Comparison of ENCODE assay signal across 14 cellular contexts in the genomic region with DNA sequence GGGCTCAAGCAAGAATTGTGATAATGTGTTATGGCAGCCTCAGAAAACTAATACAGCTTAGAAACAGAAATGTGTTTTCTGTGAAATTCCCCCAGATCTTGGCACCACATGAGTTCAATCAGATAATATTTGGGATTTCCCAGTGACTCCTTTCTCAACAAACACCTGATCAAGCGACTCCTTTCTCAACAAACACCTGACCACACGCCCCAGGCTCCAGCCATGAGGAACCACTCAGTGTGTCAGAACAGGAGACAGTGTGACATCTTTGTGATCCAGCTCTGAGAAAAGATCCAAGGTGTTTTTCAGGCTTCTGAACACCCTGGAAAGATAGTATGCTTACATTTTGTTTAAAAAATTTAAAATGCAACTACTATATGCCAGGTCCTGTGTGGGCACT. TPM values are rescaled to one million over a fixed set of nuclear protein-coding genes. Genes with fewer than 3 reads are reported as not detected.
DNase-seq lines count a peak whose midpoint lies in the region; ATAC-seq, FAIRE-seq and TF ChIP-seq lines count a peak whose summit lies in the region.
"Had no signal": no experiment of that assay in that cellular context is flagged by ENCODE, and none has a peak within 500 bp of the region (broad histone marks: within the 10 kb centered on the region; RNA-seq: fewer than 3 reads in every experiment).

No MANE protein-coding gene starts in this region.

- 100% methylated on average over 2 of the region's 2 CpGs for WGBS in SK-N-SH (ENCODE audit: low lambda C conversion rate)
- 85% methylated on average over 2 of the region's 2 CpGs; no CpG with 5 or more reads in 1 of the 2 experiments for WGBS in H1 (ENCODE audit: extremely low coverage in 1 of 2, insufficient coverage in 1 of 2, insufficient read length in 1 of 2, insufficient replicate concordance in 2 of 2, low coverage in 1 of 2, low lambda C conversion rate in 2 of 2, missing lambda C conversion rate in 1 of 2), 2 experiments
- WGBS in trophoblast cell (ENCODE audit: extremely low coverage, insufficient coverage, insufficient read length), result no CpG with 5 or more reads among the region's 2 CpGs

- TF ChIP-seq CTCF in SK-N-SH (IDR thresholded peaks at IDR 0.05) (no peak), H1 (IDR thresholded peaks at IDR 0.05; ENCODE audit: control extremely low read depth in 1 of 3, insufficient read depth in 1 of 3, low read depth in 1 of 3, low read length in 3 of 3) (no peak)

- H3F3A ChIP-seq in SK-N-SH (replicated peaks; ENCODE audit: insufficient read depth), result peaks cover 16% of the 10 kb centered on the region

- H2BK5ac ChIP-seq in H1 (ENCODE audit: low read depth, low read length), result no peak overlapping the region
- peak overlapping the region; percentile 48 for H2BK5ac ChIP-seq in trophoblast cell (ENCODE audit: low read depth, low read length, poor library complexity)

- no peak overlapping the region for H2BK15ac ChIP-seq in H1 (ENCODE audit: low read length)

- no peak overlapping the region for H3K14ac ChIP-seq in H1 (ENCODE audit: insufficient read length)
- no peak overlapping the region for H3K14ac ChIP-seq in trophoblast cell (ENCODE audit: low read length)

- H4K8ac ChIP-seq in H1 (ENCODE audit: extremely low read depth, insufficient read depth, low read length) (no peak overlapping the region), trophoblast cell (ENCODE audit: low read depth, low read length) (no peak overlapping the region)

- H3K23me2 ChIP-seq in H1 (ENCODE audit: low read depth, low read length), result peaks cover 16% of the 10 kb centered on the region; the same call in 1 of the 2 replicates

- H2AFZ ChIP-seq in SK-N-SH (ENCODE audit: low read depth), result no peak overlapping the region
- H2AFZ ChIP-seq in H1 (ENCODE audit: low read length), result no peak overlapping the region
- no peak overlapping the region for H2AFZ ChIP-seq in trophoblast cell (ENCODE audit: insufficient read depth, low read length, poor library complexity)

- H3K79me1 ChIP-seq in H1 (ENCODE audit: low read depth, low read length) (no peaks in the 10 kb centered on the region), trophoblast cell (ENCODE audit: low read length) (peaks cover 12% of the 10 kb centered on the region)

- H4K20me1 ChIP-seq in SK-N-SH (ENCODE audit: insufficient read depth) (peaks cover 5% of the 10 kb centered on the region; the same call in 1 of the 2 replicates), H1 (replicated peaks in 1 of 2; ENCODE audit: control insufficient read depth in 1 of 2, insufficient read depth in 2 of 2, low read length in 2 of 2) (no peaks in the 10 kb centered on the region)

- no peak overlapping the region for H4K91ac ChIP-seq in H1 (replicated peaks; ENCODE audit: insufficient read length, low read length)
- H4K91ac ChIP-seq in trophoblast cell (ENCODE audit: low read depth, low read length), result no peak overlapping the region

- H3K27ac ChIP-seq in SK-N-SH (ENCODE audit: low read depth in 2 of 2, low read length in 1 of 2), result no peak overlapping the region
- H3K27ac ChIP-seq in H1 (ENCODE audit: low read depth, low read length), result no peak overlapping the region
- peak overlapping the region; percentile 65 for H3K27ac ChIP-seq in trophoblast cell (ENCODE audit: low read depth, low read length)
- H3K27ac ChIP-seq: SK-N-MC had no signal

- no peak overlapping the region for H2AK5ac ChIP-seq in H1 (ENCODE audit: low read depth, low read length)
- H2AK5ac ChIP-seq in trophoblast cell (ENCODE audit: low read length), result no peak overlapping the region

- H3K18ac ChIP-seq in H1 (ENCODE audit: extremely low read depth, low read length) (no peak overlapping the region), trophoblast cell (ENCODE audit: low read length) (no peak overlapping the region)

- no peak overlapping the region for H2BK120ac ChIP-seq in H1 (replicated peaks; ENCODE audit: low read depth, low read length)
- no peak overlapping the region for H2BK120ac ChIP-seq in trophoblast cell (ENCODE audit: insufficient read depth, low read length, poor library complexity)

- H4K5ac ChIP-seq in H1 (ENCODE audit: insufficient read length, low read depth, low read length), result no peak overlapping the region

- CTCF ChIA-PET in SK-N-SH (lab: Yijun Ruan, JAX) (interaction anchor here (1.2 to 4.6 kb wide), 3 partner anchors 10 to 395 kb away, joined by 7 to 44 read pairs (median 18); no protein-coding TSS in a partner anchor), H1 (lab: Charles Lee; ENCODE audit: partially characterized antibody) (interaction anchor here (1.2 to 6.3 kb wide), 6 partner anchors 9 to 90 kb away, joined by 3 to 40 read pairs (median 4); no protein-coding TSS in a partner anchor)

- H3K23ac ChIP-seq in H1 (ENCODE audit: insufficient read length) (no peak overlapping the region), trophoblast cell (ENCODE audit: low read length) (no peak overlapping the region)

- H3K4me2 ChIP-seq in SK-N-SH (peak overlapping the region; percentile 85; the same call in 1 of the 2 replicates), H1 (ENCODE audit: insufficient read depth in 1 of 2, low read depth in 2 of 2, low read length in 2 of 2) (peak overlapping the region; percentile 22 to 36; a peak in 2 of 4 replicates), trophoblast cell (ENCODE audit: low read length) (no peak overlapping the region)

- no peaks in the 10 kb centered on the region for H3K27me3 ChIP-seq in SK-N-SH (ENCODE audit: insufficient read depth)
- H3K27me3 ChIP-seq in H1 (replicated peaks in 1 of 4; ENCODE audit: control insufficient read depth in 3 of 4, extremely low read depth in 1 of 4, insufficient read depth in 3 of 4, low read length in 3 of 4), result no peaks in the 10 kb centered on the region
- H3K27me3 ChIP-seq in trophoblast cell (ENCODE audit: insufficient read depth, low read length), result no peaks in the 10 kb centered on the region

- H4K12ac ChIP-seq in trophoblast cell (ENCODE audit: low read depth, low read length), result no peak overlapping the region

- H2BK20ac ChIP-seq in H1 (ENCODE audit: low read length), result no peak overlapping the region

- no peak overlapping the region for H3K9ac ChIP-seq in SK-N-SH
- H3K9ac ChIP-seq in H1 (replicated peaks in 1 of 4; ENCODE audit: extremely low read depth in 1 of 4, low read depth in 3 of 4, low read length in 3 of 4), result no peak overlapping the region
- H3K9ac ChIP-seq in trophoblast cell (ENCODE audit: low read length), result no peak overlapping the region

- H2BK12ac ChIP-seq in H1 (ENCODE audit: low read depth, low read length) (no peak overlapping the region), trophoblast cell (ENCODE audit: low read length) (peak overlapping the region; percentile 56)

- no peak for TF ChIP-seq EP300 in SK-N-SH (IDR thresholded peaks at IDR 0.05; ENCODE audit: borderline replicate concordance in 1 of 2, low read depth in 1 of 2, low read length in 1 of 2)
- TF ChIP-seq EP300 in H1 (IDR thresholded peaks at IDR 0.05; ENCODE audit: borderline replicate concordance in 1 of 2, low read depth in 2 of 2, low read length in 2 of 2), result no peak

- ATAC-seq in SK-N-SH treated with all-trans-retinoic acid at 6 μM for 48 hours (no peak), GM19035 (IDR thresholded peaks at IDR 0.05; ENCODE audit: unreplicated experiment) (no peak), GM18907 (IDR thresholded peaks at IDR 0.05; ENCODE audit: unreplicated experiment) (no peak)

- TF ChIP-seq RAD21 in SK-N-SH (IDR thresholded peaks at IDR 0.05; ENCODE audit: low read length) (no peak), H1 (IDR thresholded peaks at IDR 0.05 in 1 of 2, conservative IDR thresholded peaks at IDR 0.05 in 1 of 2; ENCODE audit: low read depth in 2 of 2, low read length in 2 of 2) (no peak)

- H3K56ac ChIP-seq in H1 (replicated peaks; ENCODE audit: insufficient read length, low read depth, low read length), result no peak overlapping the region

- H3K9me3 ChIP-seq in SK-N-SH, result no peaks in the 10 kb centered on the region
- H3K9me3 ChIP-seq in H1 (ENCODE audit: insufficient read depth in 2 of 2, low read depth in 1 of 2, low read length in 1 of 2), result no peaks in the 10 kb centered on the region
- no peaks in the 10 kb centered on the region for H3K9me3 ChIP-seq in trophoblast cell (ENCODE audit: insufficient read depth, low read depth, low read length)
- H3K9me3 ChIP-seq: Caco-2 had no signal

- peaks cover 9 to 13% of the 10 kb centered on the region in 2 experiments; a peak in 2 of 4 replicates for H3K4me1 ChIP-seq in SK-N-SH (ENCODE audit: control insufficient read depth in 1 of 2, insufficient read depth in 2 of 2, low read depth in 1 of 2, low read length in 1 of 2)
- peaks cover 2 to 17% (median 9%) of the 10 kb centered on the region in 4 experiments; a peak in 6 of 7 replicates for H3K4me1 ChIP-seq in H1 (replicated peaks in 1 of 4; ENCODE audit: control insufficient read depth in 3 of 4, insufficient read depth in 4 of 4, low read length in 3 of 4)
- peaks cover 14 to 19% of the 10 kb centered on the region in 2 experiments for H3K4me1 ChIP-seq in trophoblast cell (ENCODE audit: control insufficient read depth in 1 of 2, insufficient read depth in 2 of 2, low read length in 2 of 2)

- H3K36me3 ChIP-seq in SK-N-SH (replicated peaks in 1 of 2; ENCODE audit: control insufficient read depth in 1 of 2, insufficient read depth in 2 of 2, low read length in 1 of 2) (no peaks in the 10 kb centered on the region), H1 (ENCODE audit: control insufficient read depth in 2 of 4, insufficient read depth in 4 of 4, low read length in 3 of 4) (no peaks in the 10 kb centered on the region), trophoblast cell (ENCODE audit: control insufficient read depth in 1 of 2, insufficient read depth in 2 of 2, low read length in 2 of 2) (no peaks in the 10 kb centered on the region)

- H3K4me3 ChIP-seq in SK-N-SH (ENCODE audit: low read depth in 2 of 2, low read length in 1 of 2), result no peak overlapping the region
- H3K4me3 ChIP-seq in H1 (ENCODE audit: extremely low read depth in 1 of 4, insufficient read depth in 2 of 4, low read depth in 3 of 4, low read length in 4 of 4), result no peak overlapping the region
- H3K4me3 ChIP-seq in trophoblast cell (ENCODE audit: low read depth, low read length), result no peak overlapping the region
- H3K4me3 ChIP-seq: SK-N-MC had no signal

- POLR2A ChIA-PET in SK-N-SH (lab: Yijun Ruan, JAX) (interaction anchor here (1.0 kb wide), 1 partner anchor 11 kb away, joined by 8 read pairs; no protein-coding TSS in a partner anchor), H1 (lab: Charles Lee; ENCODE audit: partially characterized antibody) (no interaction called here)

- H3K4ac ChIP-seq in H1 (replicated peaks; ENCODE audit: insufficient read length, low read depth, low read length) (no peak overlapping the region), trophoblast cell (ENCODE audit: low read depth, low read length) (no peak overlapping the region)

- peak; percentile 29 for FAIRE-seq in GM18507 (lab: Jason Lieb, UNC)
- FAIRE-seq in H1 (lab: Jason Lieb, UNC), result no peak

- H3K79me2 ChIP-seq in SK-N-SH (ENCODE audit: insufficient read depth) (peaks cover 27% of the 10 kb centered on the region), H1 (ENCODE audit: control insufficient read depth in 1 of 2, insufficient read depth in 2 of 2, low read length in 2 of 2) (peaks cover 0 to 20% of the 10 kb centered on the region in 2 experiments; a peak in 3 of 4 replicates), trophoblast cell (ENCODE audit: control insufficient read depth, insufficient read depth, low read length, poor library complexity) (peaks cover 12% of the 10 kb centered on the region)

- no peak for TF ChIP-seq POLR2A in H1 (IDR thresholded peaks at IDR 0.05; ENCODE audit: control extremely low read depth in 1 of 2, low read depth in 2 of 2, low read length in 2 of 2)

- H3K9me2 ChIP-seq in SK-N-SH, result no peaks in the 10 kb centered on the region

- DNase-seq in SK-N-SH (no peak), GM18507 (ENCODE audit: extremely low spot score, insufficient read length, low read depth) (no peak), H1 (ENCODE audit: low read depth in 1 of 2, low spot score in 2 of 2) (no peak), trophoblast cell (peak; percentile 36 to 55), HuH-7 (ENCODE audit: low spot score) (no peak)
- DNase-seq: 8988T; activated T-cell treated with anti-CD3 and anti-CD28 coated beads, Interleukin-2, amount 50 U/mL, for 1 hour; effector CD4-positive, alpha-beta T cell; naive B cell had no signal

RNA-seq across cellular contexts. Expression of gene UVRAG, which starts 1.9 kb away (rescaled TPM):
- polyA plus RNA-seq in SK-N-SH (2012; rRNA removed) (5.8 and 7.7 TPM in 2 replicates), H1 (2011; rRNA removed) (4.6 and 5.5 TPM in 2 replicates)
- polyA plus RNA-seq in SK-N-SH (2012; cell fraction: cytosol; rRNA removed), result 7.4 and 7.8 TPM in 2 replicates
- 9.6 and 11.4 TPM in 2 replicates for polyA plus RNA-seq in SK-N-SH (2012; cell fraction: nucleus; rRNA removed)
- total RNA-seq in H1 (2021; fragmentation: NEBNext Ultra II Directional; extraction: Animal tissue kit (Norgen Biotek cat#: 25700)), result 10.4 and 14.7 TPM in 2 replicates
- 5.7 TPM for polyA plus RNA-seq in H1 (2011; cell fraction: cytosol; rRNA removed)
- polyA plus RNA-seq in H1 (2011; cell fraction: nucleus; rRNA removed), result 9.4 TPM
- polyA plus RNA-seq in H1 (2012, experiment 1 of 2), result 6.5 to 9.0 TPM (median 7.1 TPM) in 4 replicates
- 0.81 TPM for polyA plus RNA-seq in H1 (2012, experiment 2 of 2)
- 4.8 TPM for polyA plus RNA-seq in H1 (2013, experiment 1 of 2)
- polyA plus RNA-seq in H1 (2013, experiment 2 of 2), result 5.5 TPM
- polyA minus RNA-seq in H1 (2011; rRNA and poly(A)+ RNA removed), result 17.3 and 22.6 TPM in 2 replicates
- polyA minus RNA-seq in H1 (2011; cell fraction: cytosol; rRNA and poly(A)+ RNA removed), result 8.7 TPM
- polyA minus RNA-seq in H1 (2011; cell fraction: nucleus; rRNA and poly(A)+ RNA removed), result 51.7 TPM
- 4.8 and 5.0 TPM in 2 replicates for polyA plus RNA-seq in trophoblast cell (2013)

RNA-seq across cellular contexts. Expression of gene DGAT2, which starts 44.5 kb away (rescaled TPM):
- polyA plus RNA-seq in SK-N-SH (2012; rRNA removed) (1.1 and 1.4 TPM in 2 replicates), H1 (2011; rRNA removed) (5.9 and 8.5 TPM in 2 replicates)
- 0.88 and 1.3 TPM in 2 replicates for polyA plus RNA-seq in SK-N-SH (2012; cell fraction: cytosol; rRNA removed)
- 0.87 and 0.93 TPM in 2 replicates for polyA plus RNA-seq in SK-N-SH (2012; cell fraction: nucleus; rRNA removed)
- total RNA-seq in H1 (2021; fragmentation: NEBNext Ultra II Directional; extraction: Animal tissue kit (Norgen Biotek cat#: 25700)), result 2.6 and 3.2 TPM in 2 replicates
- 8.6 TPM for polyA plus RNA-seq in H1 (2011; cell fraction: cytosol; rRNA removed)
- polyA plus RNA-seq in H1 (2011; cell fraction: nucleus; rRNA removed), result 9.8 TPM
- 3.8 to 6.2 TPM (median 5.1 TPM) in 4 replicates for polyA plus RNA-seq in H1 (2012, experiment 1 of 2)
- polyA plus RNA-seq in H1 (2012, experiment 2 of 2), result 4.5 TPM
- 2.2 TPM for polyA plus RNA-seq in H1 (2013, experiment 1 of 2)
- 2.6 TPM for polyA plus RNA-seq in H1 (2013, experiment 2 of 2)
- 10.7 and 12.8 TPM in 2 replicates for polyA minus RNA-seq in H1 (2011; rRNA and poly(A)+ RNA removed)
- polyA minus RNA-seq in H1 (2011; cell fraction: cytosol; rRNA and poly(A)+ RNA removed), result 3.8 TPM
- polyA minus RNA-seq in H1 (2011; cell fraction: nucleus; rRNA and poly(A)+ RNA removed), result 3.4 TPM
- 0.04 and 0.12 TPM in 2 replicates for polyA plus RNA-seq in trophoblast cell (2013)

Comparison
In these comparisons a context has a peak if more than half of its experiments do, and no peak if none do; other contexts are left out.
1. DNase-seq: peak in trophoblast cell (2 of 2); none in SK-N-SH (single experiment), GM18507 (single experiment), H1 (0 of 2) and HuH-7 (single experiment).